In the genomic region with DNA sequence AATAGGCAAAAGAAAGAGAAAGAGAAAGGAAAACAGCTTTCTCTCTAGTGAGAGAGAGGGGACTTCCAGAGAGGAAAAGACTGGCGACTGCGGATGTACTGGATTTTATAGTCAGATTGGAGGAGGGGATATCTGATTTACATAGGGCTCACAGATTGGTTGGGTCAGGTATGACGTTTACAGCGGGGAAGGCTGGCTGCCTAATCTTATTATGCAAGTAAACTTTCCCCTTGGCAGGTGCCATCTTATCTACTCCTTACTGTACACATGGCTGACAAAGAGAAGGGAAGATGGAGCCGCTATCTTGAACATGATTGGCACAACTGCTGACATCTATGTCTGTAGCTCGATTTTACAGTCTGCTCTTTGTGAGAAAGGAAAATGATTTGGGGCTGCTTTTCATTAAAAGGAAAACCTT, we compare ENCODE assay signal across 9 cellular contexts. TPM values are rescaled to one million over a fixed set of nuclear protein-coding genes. Genes with fewer than 3 reads are reported as not detected.
DNase-seq lines count a peak whose midpoint lies in the region; ATAC-seq and TF ChIP-seq lines count a peak whose summit lies in the region.
"Had no signal": no experiment of that assay in that cellular context is flagged by ENCODE, and none has a peak within 500 bp of the region (broad histone marks: within the 10 kb centered on the region; RNA-seq: fewer than 3 reads in every experiment).

No MANE protein-coding gene starts in this region.

- H3T11ph ChIP-seq in H9 (ENCODE audit: low read length) = no peak overlapping the region

- no peak overlapping the region for H2BK5ac ChIP-seq in H9 (ENCODE audit: insufficient read length, low read length)

- H3K36me3 Mint-ChIP-seq in H9 (ENCODE audit: insufficient read depth in 1 of 3, low read depth in 3 of 3) (no peaks in the 10 kb centered on the region; a peak in 2 of 7 replicates), glutamatergic neuron (ENCODE audit: unreplicated experiment) (no peaks in the 10 kb centered on the region)
- H3K36me3 Mint-ChIP-seq in activated CD4-positive, alpha-beta memory T cell treated with anti-CD3 and anti-CD28 coated beads, Interleukin-2, amount 10 ng/mL, durations not matched to agents 7 days and 5 days (ENCODE audit: low read depth) = peaks cover 13% of the 10 kb centered on the region

- no peaks in the 10 kb centered on the region for H3K79me1 ChIP-seq in H9 (ENCODE audit: insufficient read depth, low read depth, low read length, poor library complexity, severe bottlenecking)

- H2AFZ ChIP-seq in H9 (ENCODE audit: low read length) = no peak overlapping the region

- peaks cover 4% of the 10 kb centered on the region for H3K4me1 ChIP-seq in H9 (ENCODE audit: insufficient read depth, low read length)

- no peak overlapping the region for H2BK15ac ChIP-seq in H9 (ENCODE audit: low read depth, low read length)

- no peak overlapping the region for H2BK120ac ChIP-seq in H9 (ENCODE audit: low read depth, low read length, poor library complexity, severe bottlenecking)

- TF ChIP-seq CTCF in H9 (conservative IDR thresholded peaks at IDR 0.05) (no peak), glutamatergic neuron (IDR thresholded peaks at IDR 0.05; ENCODE audit: partially characterized antibody, unreplicated experiment) (no peak)

- no peak overlapping the region for H4K5ac ChIP-seq in H9 (ENCODE audit: insufficient read length, low read depth, low read length)

- H3K79me2 ChIP-seq in H9 (ENCODE audit: insufficient read depth, low read length) = peaks cover 70% of the 10 kb centered on the region; the same call in 1 of the 2 replicates

- H3K27me3 Mint-ChIP-seq in H9 (ENCODE audit: low read depth) = no peaks in the 10 kb centered on the region
- H3K27me3 Mint-ChIP-seq in activated CD4-positive, alpha-beta memory T cell treated with anti-CD3 and anti-CD28 coated beads, Interleukin-2, amount 10 ng/mL, durations not matched to agents 7 days and 5 days = no peaks in the 10 kb centered on the region
- H3K27me3 Mint-ChIP-seq in glutamatergic neuron (ENCODE audit: unreplicated experiment) = peaks cover 2% of the 10 kb centered on the region

- no peak overlapping the region for H2BK20ac ChIP-seq in H9 (ENCODE audit: low read depth, low read length, poor library complexity, severe bottlenecking)

- no peak overlapping the region for H2AK5ac ChIP-seq in H9 (ENCODE audit: insufficient read length, low read length)

- no peak overlapping the region for H3K4me3 Mint-ChIP-seq in H9
- peak overlapping the region; percentile 2 for H3K4me3 Mint-ChIP-seq in activated CD4-positive, alpha-beta memory T cell treated with anti-CD3 and anti-CD28 coated beads, Interleukin-2, amount 10 ng/mL, durations not matched to agents 7 days and 5 days
- no peak overlapping the region for H3K4me3 Mint-ChIP-seq in glutamatergic neuron (ENCODE audit: unreplicated experiment)

- H3K56ac ChIP-seq in H9 (ENCODE audit: insufficient read length, low read depth, low read length) = no peak overlapping the region

- H3K14ac ChIP-seq in H9 (ENCODE audit: insufficient read depth, low read length) = no peak overlapping the region

- H3K27me3 ChIP-seq in H9 (ENCODE audit: insufficient read depth, low read length) = no peaks in the 10 kb centered on the region

- no peak overlapping the region for H3K18ac ChIP-seq in H9 (ENCODE audit: insufficient read length, low read depth, low read length)

- no peaks in the 10 kb centered on the region for H4K20me1 ChIP-seq in H9 (ENCODE audit: control insufficient read depth, insufficient read depth, insufficient read length)

- POLR2A ChIA-PET in activated CD4-positive, alpha-beta memory T cell treated with anti-CD3 and anti-CD28 coated beads, Interleukin-2, amount 10 ng/mL, durations not matched to agents 7 days and 5 days (lab: Charles Lee) = interaction anchor here (1.3 to 1.4 kb wide), 2 partner anchors 11 to 23 kb away, joined by 3 to 4 read pairs; no protein-coding TSS in a partner anchor

- no peak overlapping the region for H2BK12ac ChIP-seq in H9 (ENCODE audit: insufficient read length, low read depth, low read length)

- no peak overlapping the region for H4K91ac ChIP-seq in H9 (ENCODE audit: insufficient read length, low read depth, low read length)

- H3K23ac ChIP-seq in H9 (ENCODE audit: insufficient read length, low read depth, low read length) = no peak overlapping the region

- H3K4me1 Mint-ChIP-seq in H9 (peaks cover 48 to 55% of the 10 kb centered on the region in 2 experiments), glutamatergic neuron (ENCODE audit: low read depth, unreplicated experiment) (peaks cover 26% of the 10 kb centered on the region)
- H3K4me1 Mint-ChIP-seq in activated CD4-positive, alpha-beta memory T cell treated with anti-CD3 and anti-CD28 coated beads, Interleukin-2, amount 10 ng/mL, durations not matched to agents 7 days and 5 days = peaks cover 63% of the 10 kb centered on the region

- H3K9ac ChIP-seq in H9 (ENCODE audit: extremely low read depth, insufficient read length, low read length) = no peak overlapping the region

- H3K23me2 ChIP-seq in H9 (ENCODE audit: insufficient read length, low read depth, low read length, poor library complexity, severe bottlenecking) = no peaks in the 10 kb centered on the region

- no peak overlapping the region for H3K4ac ChIP-seq in H9 (ENCODE audit: low read depth, low read length)

- ATAC-seq in GM19397 (IDR thresholded peaks at IDR 0.05; ENCODE audit: unreplicated experiment) (no peak), GM19463 (IDR thresholded peaks at IDR 0.05; ENCODE audit: unreplicated experiment) (no peak)

- H3K9me3 Mint-ChIP-seq in H9 (no peaks in the 10 kb centered on the region), glutamatergic neuron (ENCODE audit: unreplicated experiment) (peaks cover 4% of the 10 kb centered on the region)
- no peaks in the 10 kb centered on the region for H3K9me3 Mint-ChIP-seq in activated CD4-positive, alpha-beta memory T cell treated with anti-CD3 and anti-CD28 coated beads, Interleukin-2, amount 10 ng/mL, durations not matched to agents 7 days and 5 days

- H3K4me2 ChIP-seq in H9 (ENCODE audit: insufficient read depth, insufficient read length, low read length) = no peak overlapping the region

- no CpG with 5 or more reads among the region's 6 CpGs for WGBS in H9 (ENCODE audit: extremely low coverage, insufficient read length, low lambda C conversion rate)

- no peak overlapping the region for H4K8ac ChIP-seq in H9 (replicated peaks; ENCODE audit: insufficient read length, low read depth, low read length)

- no peaks in the 10 kb centered on the region for H3K9me3 ChIP-seq in H9 (ENCODE audit: control insufficient read depth, low read depth, low read length)

- CTCF ChIA-PET in activated CD4-positive, alpha-beta memory T cell treated with anti-CD3 and anti-CD28 coated beads, Interleukin-2, amount 10 ng/mL, durations not matched to agents 7 days and 5 days (lab: Charles Lee) = interaction anchor here (0.8 to 1.9 kb wide), 2 partner anchors 12 to 16 kb away, joined by 3 to 9 read pairs; no protein-coding TSS in a partner anchor

- no peak overlapping the region for H3K27ac ChIP-seq in H9 (ENCODE audit: insufficient read length, low read depth, low read length)

- H3K27ac Mint-ChIP-seq in H9 = peak overlapping the region; percentile 19 to 79 (median 35); a peak in 4 of 7 replicates
- no peak overlapping the region for H3K27ac Mint-ChIP-seq in activated CD4-positive, alpha-beta memory T cell treated with anti-CD3 and anti-CD28 coated beads, Interleukin-2, amount 10 ng/mL, durations not matched to agents 7 days and 5 days
- peak overlapping the region; percentile 35 for H3K27ac Mint-ChIP-seq in glutamatergic neuron (ENCODE audit: unreplicated experiment)

- DNase-seq in H9 (peak; percentile 44), glutamatergic neuron (no peak), renal cortical epithelial cell (ENCODE audit: low read depth) (peak; percentile 59), SIG-M5 treated with dmso at 0.1 percent for 504 hours (lab: John Stamatoyannopoulos, UW; ENCODE audit: unreplicated experiment) (no peak)
- DNase-seq in activated CD4-positive, alpha-beta memory T cell treated with anti-CD3 and anti-CD28 coated beads, Interleukin-2, amount 10 ng/mL, durations not matched to agents 7 days and 5 days = no peak
- no peak for DNase-seq in effector CD4-positive, alpha-beta T cell
- DNase-seq: NCI-H2029 treated with DMSO at 0.1 percent for 48 hours had no signal

RNA-seq across cellular contexts. Expression of a gene that starts 25.4 kb away (rescaled TPM):
- total RNA-seq in H9 (2021) = 155 and 166 TPM in 2 replicates
- total RNA-seq in activated CD4-positive, alpha-beta memory T cell treated with anti-CD3 and anti-CD28 coated beads, Interleukin-2, amount 10 ng/mL, durations not matched to agents 7 days and 5 days = 100 to 1,000 TPM; 137 to 144 TPM
- total RNA-seq in glutamatergic neuron (ENCODE audit: unreplicated experiment) = 121 TPM
- 90.7 and 93.4 TPM in 2 replicates for total RNA-seq in renal cortical epithelial cell

Comparison
In these comparisons a context has a peak if more than half of its experiments do, and no peak if none do; other contexts are left out.
1. DNase-seq: peak in H9 (single experiment) and renal cortical epithelial cell (single experiment); none in activated CD4-positive, alpha-beta memory T cell treated with anti-CD3 and anti-CD28 coated beads, Interleukin-2, amount 10 ng/mL, durations not matched to agents 7 days and 5 days (single experiment), glutamatergic neuron (single experiment), effector CD4-positive, alpha-beta T cell (single experiment) and SIG-M5 treated with dmso at 0.1 percent for 504 hours (single experiment).